11 cellular contexts compared by ENCODE assay signal in the genomic region with DNA sequence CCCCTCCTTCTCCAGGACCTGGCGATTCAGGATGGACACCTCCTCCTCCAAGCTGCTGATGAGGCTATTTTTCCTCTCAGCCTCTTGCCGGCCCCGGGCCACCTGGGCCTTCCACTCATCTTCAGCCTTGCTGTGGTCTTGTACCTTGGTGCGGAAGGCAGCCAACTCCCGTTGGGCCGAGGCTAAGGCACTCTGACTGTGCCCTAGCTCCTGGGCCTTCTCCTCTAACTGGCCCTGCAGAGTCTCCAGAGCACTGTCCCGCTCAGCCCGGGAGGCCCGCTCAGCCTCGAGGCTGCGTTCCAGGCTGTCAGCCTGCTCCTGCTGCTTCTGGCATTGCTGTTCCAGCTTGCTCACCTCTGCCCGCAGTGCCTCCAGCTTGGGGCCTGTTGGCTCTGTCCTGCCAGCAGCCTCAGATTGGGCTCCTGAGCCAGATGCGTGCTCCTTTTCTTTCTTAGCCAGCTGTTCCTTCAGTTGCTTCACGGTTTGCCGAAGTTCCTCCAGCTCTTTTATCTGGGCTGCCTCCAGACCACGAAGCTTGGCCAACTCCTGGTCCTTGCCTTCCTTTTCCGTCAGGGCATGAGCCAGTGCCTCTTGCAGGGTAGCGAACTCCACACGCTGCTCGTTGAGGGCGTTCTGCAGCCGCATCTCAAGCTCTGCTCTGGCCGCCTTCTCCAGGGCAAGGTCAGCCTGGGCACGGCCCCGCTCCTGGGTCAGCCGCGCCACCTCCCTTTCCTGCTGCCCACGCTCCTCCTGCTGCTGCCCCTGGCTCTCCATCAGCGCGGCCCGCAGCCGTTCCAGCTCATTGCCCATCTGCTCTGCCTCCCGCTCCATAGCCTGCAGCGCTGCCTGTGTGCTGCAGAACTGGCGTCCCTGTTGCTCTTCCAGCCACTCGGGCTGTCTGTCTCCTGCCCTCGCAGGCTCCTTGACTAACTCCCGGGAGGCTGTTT. TPM values are rescaled to one million over a fixed set of nuclear protein-coding genes. Genes with fewer than 3 reads are reported as not detected.
DNase-seq lines count a peak whose midpoint lies in the region; ATAC-seq and TF ChIP-seq lines count a peak whose summit lies in the region.
"Had no signal": no experiment of that assay in that cellular context is flagged by ENCODE, and none has a peak within 500 bp of the region (broad histone marks: within the 10 kb centered on the region; RNA-seq: fewer than 3 reads in every experiment).

No MANE protein-coding gene starts in this region.

- H3K9me2 ChIP-seq in GM23248 (ENCODE audit: insufficient read depth), result no peaks in the 10 kb centered on the region

- no peaks in the 10 kb centered on the region for H3K4me1 Mint-ChIP-seq in WTC11

- no peaks in the 10 kb centered on the region for H3K9me3 Mint-ChIP-seq in WTC11

- H3K27me3 ChIP-seq in GM23248 (replicated peaks; ENCODE audit: insufficient read depth) (no peaks in the 10 kb centered on the region), adrenal gland (no peaks in the 10 kb centered on the region), gastrocnemius medialis (no peaks in the 10 kb centered on the region)

- 58 to 65% methylated on average over 37 to 38 of the region's 38 CpGs for WGBS in GM23248 (ENCODE audit: low coverage in 1 of 2, low lambda C conversion rate in 2 of 2, missing lambda C conversion rate in 2 of 2), 2 experiments
- 52 to 69% (median 61%) methylated on average over 33 to 38 of the region's 38 CpGs for WGBS in adrenal gland, 4 donors

- ATAC-seq in gastrocnemius medialis (peak in 1 of 2 donors; percentile 3), GM19467 (IDR thresholded peaks at IDR 0.05; ENCODE audit: unreplicated experiment) (no peak), WTC11 (no peak)

- peak overlapping the region; percentile 56 for H3K27ac ChIP-seq in GM23248
- H3K27ac ChIP-seq in adrenal gland, result peak overlapping the region in 4 of 5 donors; percentile 21 to 75 (median 52)
- peak overlapping the region in 3 of 4 donors; percentile 38 to 66 (median 61) for H3K27ac ChIP-seq in gastrocnemius medialis

- H3K4me2 ChIP-seq in GM23248 (ENCODE audit: unreplicated experiment), result peak overlapping the region; percentile 40

- H3K4me3 ChIP-seq in GM23248 (no peak overlapping the region), adrenal gland (no peak overlapping the region), fibroblast of the aortic adventitia (ENCODE audit: low read depth, low read length) (no peak overlapping the region), gastrocnemius medialis (no peak overlapping the region)

- TF ChIP-seq CTCF in adrenal gland (IDR thresholded peaks at IDR 0.05), result no peak
- no peak for TF ChIP-seq CTCF in fibroblast of the aortic adventitia (IDR thresholded peaks at IDR 0.05; ENCODE audit: insufficient read depth, low read length)
- no peak for TF ChIP-seq CTCF in gastrocnemius medialis (IDR thresholded peaks at IDR 0.05 in 4 of 5, conservative IDR thresholded peaks at IDR 0.05 in 1 of 5)
- TF ChIP-seq CTCF in WTC11 (IDR thresholded peaks at IDR 0.05), result no peak

- H2AFZ ChIP-seq in GM23248, result no peak overlapping the region

- H3K27ac Mint-ChIP-seq in WTC11, result no peak overlapping the region; the same call in 1 of the 2 replicates

- H3K79me2 ChIP-seq in GM23248 (ENCODE audit: insufficient read depth), result peaks cover 33% of the 10 kb centered on the region

- H3K9me3 ChIP-seq in GM23248 (ENCODE audit: low read depth) (no peaks in the 10 kb centered on the region), adrenal gland (replicated peaks in 1 of 3) (no peaks in the 10 kb centered on the region), gastrocnemius medialis (no peaks in the 10 kb centered on the region)

- H3K9ac ChIP-seq in GM23248, result peak overlapping the region; percentile 33

- H3K27me3 Mint-ChIP-seq in WTC11 (ENCODE audit: low read depth), result no peaks in the 10 kb centered on the region

- no peak overlapping the region for H3K4me3 Mint-ChIP-seq in WTC11

- no peaks in the 10 kb centered on the region for H4K20me1 ChIP-seq in GM23248 (ENCODE audit: insufficient read depth)

- H3K36me3 Mint-ChIP-seq in WTC11, result peaks cover 62% of the 10 kb centered on the region

- H3K4me1 ChIP-seq in GM23248 (ENCODE audit: insufficient read depth) (peaks cover 11% of the 10 kb centered on the region), adrenal gland (replicated peaks in 1 of 2) (peaks cover 21% of the 10 kb centered on the region in 2 donors), gastrocnemius medialis (peaks cover 43 to 44% of the 10 kb centered on the region in 2 donors)

- DNase-seq in GM23248 (peak; percentile 42), adrenal gland (peak in 4 of 7 donors; percentile 40 to 56 (median 50)), fibroblast of the aortic adventitia (ENCODE audit: low read depth) (peak; percentile 73), gastrocnemius medialis (peak in 1 of 2 donors; percentile 56), DMS153 (lab: John Stamatoyannopoulos, UW) (no peak), GF-D8 (lab: John Stamatoyannopoulos, UW) (no peak), WTC11 (ENCODE audit: low spot score) (no peak)
- DNase-seq: dermis blood vessel endothelial cell, DMS79, NCI-H510A had no signal

- POLR2A ChIA-PET in WTC11 (lab: Charles Lee), result no interaction called here

- intact Hi-C loops in adrenal gland (cut with DNase I), result loop anchor here in 1 of 2 donors (10.0 kb wide), 1 partner anchor 221 kb away; no protein-coding TSS in a partner anchor
- intact Hi-C loops in gastrocnemius medialis (cut with DNase I; ENCODE audit: low total_unique reads), result no loop called here

- CTCF ChIA-PET in WTC11 (lab: Charles Lee), result interaction anchor here (0.9 to 3.6 kb wide), 8 partner anchors 9 to 224 kb away, joined by 3 to 47 read pairs (median 8); no protein-coding TSS in a partner anchor

- TF ChIP-seq POLR2A in adrenal gland (IDR thresholded peaks at IDR 0.05), result no peak
- no peak for TF ChIP-seq POLR2A in gastrocnemius medialis (IDR thresholded peaks at IDR 0.05)

- H3K36me3 ChIP-seq in GM23248 (ENCODE audit: low read depth) (peaks cover 62% of the 10 kb centered on the region), adrenal gland (replicated peaks in 1 of 2) (peaks cover 0 to 100% of the 10 kb centered on the region in 2 donors), gastrocnemius medialis (peaks cover 3 to 89% of the 10 kb centered on the region in 2 donors)

- peaks cover 19% of the 10 kb centered on the region for H3F3A ChIP-seq in GM23248 (ENCODE audit: insufficient read depth)

- in situ Hi-C loops in GM23248 (cut with MboI), result no loop called here
- in situ Hi-C loops in gastrocnemius medialis (cut with MboI; ENCODE audit: low sequenced_read_pairs in 4 of 4), result no loop called here

TF ChIP-seq in WTC11, 78 proteins besides CTCF, POLR2A, EP300 and RAD21:
- no peak for TF ChIP-seq ZNF423 (CRISPR knock-in tag; IDR thresholded peaks at IDR 0.05)
- no peak for TF ChIP-seq ZNF317 (CRISPR knock-in tag; IDR thresholded peaks at IDR 0.05; ENCODE audit: borderline replicate concordance, low read depth)
- TF ChIP-seq ZNF416 (CRISPR knock-in tag; IDR thresholded peaks at IDR 0.05), result no peak
- TF ChIP-seq IRF1 (CRISPR knock-in tag; IDR thresholded peaks at IDR 0.05), result no peak
- TF ChIP-seq OVOL2 (CRISPR knock-in tag; IDR thresholded peaks at IDR 0.05; ENCODE audit: borderline replicate concordance), result no peak
- TF ChIP-seq TCF7 (CRISPR knock-in tag; IDR thresholded peaks at IDR 0.05; ENCODE audit: low read depth), result no peak
- TF ChIP-seq JAZF1 (CRISPR knock-in tag; IDR thresholded peaks at IDR 0.05), result no peak

RNA-seq across cellular contexts. Expression of gene IL18BP, which starts 15.3 kb away (rescaled TPM):
- total RNA-seq in GM23248 (2014; rRNA removed; shearing (Covaris generic)), result 2.5 and 4.8 TPM in 2 replicates
- polyA plus RNA-seq in GM23248 (2016; fragmentation: Nextera tagmentation; extraction: Ambion mirVana), result 0.14 and 0.44 TPM in 2 replicates
- total RNA-seq in adrenal gland, result 10 to 100 TPM in 4 of 8 donors, 1 to 10 TPM in 4; 4.3 to 41.2 (median 9.7) TPM
- 10 to 100 TPM; 17.3 to 25.4 (median 19.2) TPM for polyA plus RNA-seq in adrenal gland
- 1.1 and 2.2 TPM in 2 replicates for total RNA-seq in fibroblast of the aortic adventitia (ENCODE audit: low replicate concordance)
- total RNA-seq in gastrocnemius medialis, result 1 to 10 TPM in 3 of 4 donors, under 1 TPM in 1; 0.91 to 3.0 (median 2.5) TPM
- 14.1 to 17.3 TPM (median 15.0 TPM) in 3 replicates for total RNA-seq in WTC11 (2021)

Comparison
In these comparisons a context has a peak if more than half of its experiments do, and no peak if none do; other contexts are left out.
1. DNase-seq: peak in GM23248 (single experiment), adrenal gland (4 of 7) and fibroblast of the aortic adventitia (single experiment); none in DMS153 (single experiment), GF-D8 (single experiment) and WTC11 (single experiment).
2. Peak in every context shown above with its lines, with median percentiles within 50 percentile points of each other: H3K27ac ChIP-seq.